11 cellular contexts compared by ENCODE assay signal in the genomic region with DNA sequence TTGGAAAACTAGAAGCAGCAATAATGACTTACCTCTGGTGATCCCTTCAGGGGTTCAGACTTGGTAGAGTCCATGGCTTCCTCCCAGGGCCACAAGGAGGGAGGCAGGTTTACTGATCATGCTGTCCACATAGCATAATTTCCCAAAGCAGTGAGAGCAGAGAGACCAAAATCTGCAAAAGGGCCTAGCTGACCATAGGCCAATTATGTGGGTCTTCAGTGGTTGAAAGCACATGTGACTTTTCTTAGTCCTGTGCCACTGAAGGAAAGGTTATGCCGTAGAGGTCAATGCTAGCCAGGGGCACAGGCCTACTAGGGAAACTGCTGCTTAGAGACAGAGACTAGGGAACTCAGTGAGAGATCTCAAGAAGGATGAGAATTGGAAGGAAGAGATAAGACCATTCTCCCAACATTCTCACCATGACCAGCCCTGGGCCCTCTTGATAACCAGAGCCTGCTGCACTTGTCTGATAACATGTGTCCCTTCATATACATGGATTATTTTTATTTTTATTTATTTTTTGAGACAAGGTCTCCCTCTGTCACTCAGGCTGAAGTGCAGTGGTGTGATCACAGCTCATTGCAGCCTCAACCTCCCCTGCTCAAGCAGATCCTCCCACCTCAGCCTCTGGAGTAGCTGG. TPM values are rescaled to one million over a fixed set of nuclear protein-coding genes. Genes with fewer than 3 reads are reported as not detected.
DNase-seq lines count a peak whose midpoint lies in the region; ATAC-seq, FAIRE-seq and TF ChIP-seq lines count a peak whose summit lies in the region.
"Had no signal": no experiment of that assay in that cellular context is flagged by ENCODE, and none has a peak within 500 bp of the region (broad histone marks: within the 10 kb centered on the region; RNA-seq: fewer than 3 reads in every experiment).

No MANE protein-coding gene starts in this region.

- no peak overlapping the region for H2AK5ac ChIP-seq in H1 (ENCODE audit: low read depth, low read length)

- TF ChIP-seq RAD21 in H1 (IDR thresholded peaks at IDR 0.05 in 1 of 2, conservative IDR thresholded peaks at IDR 0.05 in 1 of 2; ENCODE audit: low read depth in 2 of 2, low read length in 2 of 2): no peak

- no peak for DNase-seq in activated CD8-positive, alpha-beta memory T cell treated with anti-CD3 and anti-CD28 coated beads, Interleukin-2, amount 10 ng/mL, durations not matched to agents 7 days and 5 days
- no peak for DNase-seq in activated CD8-positive, alpha-beta memory T cell treated with anti-CD3 and anti-CD28 coated beads, Interleukin-2, amount 50 U/mL, for 48 hours
- DNase-seq in RWPE1 (ENCODE audit: low spot score): no peak
- DNase-seq in H1 (ENCODE audit: low read depth in 1 of 2, low spot score in 2 of 2): no peak
- DNase-seq in smooth muscle cell (lab: John Stamatoyannopoulos, UW; ENCODE audit: unreplicated experiment): no peak
- DNase-seq in NCI-H1930 (lab: John Stamatoyannopoulos, UW): no peak
- DNase-seq: NCI-H1694, SHP77 had no signal

- H3K14ac ChIP-seq in H1 (ENCODE audit: insufficient read length): no peak overlapping the region

- H3K4me3 Mint-ChIP-seq in activated CD8-positive, alpha-beta memory T cell treated with anti-CD3 and anti-CD28 coated beads, Interleukin-2, amount 10 ng/mL, durations not matched to agents 7 days and 5 days: peak overlapping the region; percentile 46

- CTCF ChIA-PET in activated CD8-positive, alpha-beta memory T cell treated with anti-CD3 and anti-CD28 coated beads, Interleukin-2, amount 10 ng/mL, durations not matched to agents 7 days and 5 days (lab: Charles Lee): interaction anchor here (0.9 kb wide), 1 partner anchor 35 kb away, joined by 3 read pairs; no protein-coding TSS in a partner anchor
- CTCF ChIA-PET in RWPE1 (lab: Yijun Ruan, JAX) (interaction anchor here (0.6 to 0.7 kb wide), 2 partner anchors 444 to 610 kb away, joined by 3 to 4 read pairs; no protein-coding TSS in a partner anchor), H1 (lab: Charles Lee; ENCODE audit: partially characterized antibody) (no interaction called here)

- H3K23me2 ChIP-seq in H1 (ENCODE audit: low read depth, low read length): peaks cover 11% of the 10 kb centered on the region

- H3K27ac ChIP-seq in RWPE1 (peak overlapping the region; percentile 99), H1 (ENCODE audit: low read depth, low read length) (0 out of 2 replicates have a peak overlapping the region, but pooled peaks have one; percentile 34), smooth muscle cell (ENCODE audit: low read depth) (peak overlapping the region; percentile 95)

- peak overlapping the region; percentile 99 for H3K27ac Mint-ChIP-seq in activated CD8-positive, alpha-beta memory T cell treated with anti-CD3 and anti-CD28 coated beads, Interleukin-2, amount 10 ng/mL, durations not matched to agents 7 days and 5 days

- H3K56ac ChIP-seq in H1 (replicated peaks; ENCODE audit: insufficient read length, low read depth, low read length): no peak overlapping the region

- H4K5ac ChIP-seq in H1 (ENCODE audit: insufficient read length, low read depth, low read length): no peak overlapping the region

- TF ChIP-seq POLR2A in H1 (IDR thresholded peaks at IDR 0.05; ENCODE audit: control extremely low read depth in 1 of 2, low read depth in 2 of 2, low read length in 2 of 2): no peak

- no peak for ATAC-seq in activated CD8-positive, alpha-beta memory T cell treated with anti-CD3 and anti-CD28 coated beads, Interleukin-2, amount 10 ng/mL, durations not matched to agents 7 days and 5 days
- ATAC-seq in HG03354 (IDR thresholded peaks at IDR 0.05; ENCODE audit: poor library complexity, severe bottlenecking, unreplicated experiment) (no peak), GM18907 (IDR thresholded peaks at IDR 0.05; ENCODE audit: unreplicated experiment) (no peak)

- no peak overlapping the region; the same call in 1 of the 2 replicates for H2BK20ac ChIP-seq in H1 (ENCODE audit: low read length)

- peaks cover 15% of the 10 kb centered on the region for H3F3A ChIP-seq in smooth muscle cell (ENCODE audit: low read depth)

- H3K23ac ChIP-seq in H1 (ENCODE audit: insufficient read length): no peak overlapping the region

- H3K4me1 ChIP-seq in H1 (replicated peaks in 1 of 4; ENCODE audit: control insufficient read depth in 3 of 4, insufficient read depth in 4 of 4, low read length in 3 of 4) (peaks cover 0 to 9% (median 0%) of the 10 kb centered on the region in 4 experiments; a peak in 4 of 7 replicates), smooth muscle cell (ENCODE audit: low read depth) (peaks cover 12% of the 10 kb centered on the region)

- H4K20me1 ChIP-seq in H1 (replicated peaks in 1 of 2; ENCODE audit: control insufficient read depth in 1 of 2, insufficient read depth in 2 of 2, low read length in 2 of 2) (peaks cover 0 to 5% of the 10 kb centered on the region in 2 experiments), smooth muscle cell (ENCODE audit: low read depth) (no peaks in the 10 kb centered on the region)

- peaks cover 0 to 21% of the 10 kb centered on the region in 2 experiments; a peak in 3 of 4 replicates for H3K79me2 ChIP-seq in H1 (ENCODE audit: control insufficient read depth in 1 of 2, insufficient read depth in 2 of 2, low read length in 2 of 2)
- H3K79me2 ChIP-seq in smooth muscle cell (ENCODE audit: low read depth): peaks cover 29% of the 10 kb centered on the region

- H3K9ac ChIP-seq in H1 (replicated peaks in 1 of 4; ENCODE audit: extremely low read depth in 1 of 4, low read depth in 3 of 4, low read length in 3 of 4) (no peak overlapping the region), smooth muscle cell (ENCODE audit: low read depth) (no peak overlapping the region)

- peaks cover 8% of the 10 kb centered on the region for H3K79me1 ChIP-seq in H1 (ENCODE audit: low read depth, low read length)

- H3K18ac ChIP-seq in H1 (ENCODE audit: extremely low read depth, low read length): no peak overlapping the region

- no peak overlapping the region; a peak in 1 of 4 replicates for H3K4me2 ChIP-seq in H1 (ENCODE audit: insufficient read depth in 1 of 2, low read depth in 2 of 2, low read length in 2 of 2)
- H3K4me2 ChIP-seq in smooth muscle cell: no peak overlapping the region

- no peaks in the 10 kb centered on the region for H3K27me3 ChIP-seq in H1 (replicated peaks in 1 of 4; ENCODE audit: control insufficient read depth in 3 of 4, extremely low read depth in 1 of 4, insufficient read depth in 3 of 4, low read length in 3 of 4)
- H3K27me3 ChIP-seq in smooth muscle cell (ENCODE audit: low read depth): no peaks in the 10 kb centered on the region

- no peak for TF ChIP-seq CTCF in RWPE1 (conservative IDR thresholded peaks at IDR 0.05; ENCODE audit: low read depth)
- TF ChIP-seq CTCF in H1 (IDR thresholded peaks at IDR 0.05; ENCODE audit: control extremely low read depth in 1 of 3, insufficient read depth in 1 of 3, low read depth in 1 of 3, low read length in 3 of 3): no peak
- no peak for TF ChIP-seq CTCF in smooth muscle cell (IDR thresholded peaks at IDR 0.05; ENCODE audit: borderline replicate concordance, insufficient read depth, poor library complexity, severe bottlenecking)

- peak overlapping the region; percentile 55; the same call in 1 of the 2 replicates for H2BK12ac ChIP-seq in H1 (ENCODE audit: low read depth, low read length)

- H3K36me3 ChIP-seq in H1 (ENCODE audit: control insufficient read depth in 2 of 4, insufficient read depth in 4 of 4, low read length in 3 of 4) (peaks cover under 1 to 6% (median 2%) of the 10 kb centered on the region in 4 experiments; a peak in 5 of 8 replicates), smooth muscle cell (ENCODE audit: low read depth) (no peaks in the 10 kb centered on the region)

- 0 out of 2 replicates have a peak overlapping the region, but pooled peaks have one; percentile 6 for H4K8ac ChIP-seq in H1 (ENCODE audit: extremely low read depth, insufficient read depth, low read length)

- POLR2A ChIA-PET in RWPE1 (lab: Yijun Ruan, JAX; ENCODE audit: low non-redundant PET): interaction anchor here (0.6 kb wide), 1 partner anchor 616 kb away, joined by 4 read pairs; no protein-coding TSS in a partner anchor
- POLR2A ChIA-PET in H1 (lab: Charles Lee; ENCODE audit: partially characterized antibody): interaction anchor here (0.7 to 4.7 kb wide), 10 partner anchors 12 to 552 kb away, joined by 3 to 79 read pairs (median 8); partner anchors contain the start of genes RSPH9 and VEGFA

- peak overlapping the region; percentile 99 for H2BK15ac ChIP-seq in H1 (ENCODE audit: low read length)

- peak overlapping the region; percentile 83 for H3K4ac ChIP-seq in H1 (replicated peaks; ENCODE audit: insufficient read length, low read depth, low read length)

- no peak for TF ChIP-seq EP300 in H1 (IDR thresholded peaks at IDR 0.05; ENCODE audit: borderline replicate concordance in 1 of 2, low read depth in 2 of 2, low read length in 2 of 2)

- H2AFZ ChIP-seq in H1 (ENCODE audit: low read length) (peak overlapping the region; percentile 82; the same call in 1 of the 2 replicates), smooth muscle cell (ENCODE audit: low read depth) (no peak overlapping the region)

- no peaks in the 10 kb centered on the region for H3K9me3 Mint-ChIP-seq in activated CD8-positive, alpha-beta memory T cell treated with anti-CD3 and anti-CD28 coated beads, Interleukin-2, amount 10 ng/mL, durations not matched to agents 7 days and 5 days (ENCODE audit: low read depth)

- H2BK5ac ChIP-seq in H1 (ENCODE audit: low read depth, low read length): 0 out of 2 replicates have a peak overlapping the region, but pooled peaks have one; percentile 56

- no peak for FAIRE-seq in H1 (lab: Jason Lieb, UNC)
- FAIRE-seq: GM12891 had no signal

- H3K4me3 ChIP-seq in H1 (ENCODE audit: extremely low read depth in 1 of 4, insufficient read depth in 2 of 4, low read depth in 3 of 4, low read length in 4 of 4): no peak overlapping the region
- H3K4me3 ChIP-seq in smooth muscle cell: no peak overlapping the region

- H3K9me3 ChIP-seq in H1 (ENCODE audit: insufficient read depth in 2 of 2, low read depth in 1 of 2, low read length in 1 of 2): no peaks in the 10 kb centered on the region
- no peaks in the 10 kb centered on the region for H3K9me3 ChIP-seq in smooth muscle cell (replicated peaks; ENCODE audit: low read depth)

- H3K27me3 Mint-ChIP-seq in activated CD8-positive, alpha-beta memory T cell treated with anti-CD3 and anti-CD28 coated beads, Interleukin-2, amount 10 ng/mL, durations not matched to agents 7 days and 5 days: no peaks in the 10 kb centered on the region

- no peak overlapping the region for H2BK120ac ChIP-seq in H1 (replicated peaks; ENCODE audit: low read depth, low read length)

- no peak overlapping the region for H4K91ac ChIP-seq in H1 (replicated peaks; ENCODE audit: insufficient read length, low read length)

- H3K4me1 Mint-ChIP-seq in activated CD8-positive, alpha-beta memory T cell treated with anti-CD3 and anti-CD28 coated beads, Interleukin-2, amount 10 ng/mL, durations not matched to agents 7 days and 5 days: peaks cover 50% of the 10 kb centered on the region

- 87% methylated on average over 1 of the region's 1 CpG; no CpG with 5 or more reads in 1 of the 2 experiments for WGBS in H1 (ENCODE audit: extremely low coverage in 1 of 2, insufficient coverage in 1 of 2, insufficient read length in 1 of 2, insufficient replicate concordance in 2 of 2, low coverage in 1 of 2, low lambda C conversion rate in 2 of 2, missing lambda C conversion rate in 1 of 2), 2 experiments
- 100% methylated on average over 1 of the region's 1 CpG for WGBS in smooth muscle cell (ENCODE audit: low lambda C conversion rate)

- H3K36me3 Mint-ChIP-seq in activated CD8-positive, alpha-beta memory T cell treated with anti-CD3 and anti-CD28 coated beads, Interleukin-2, amount 10 ng/mL, durations not matched to agents 7 days and 5 days: peaks cover 23% of the 10 kb centered on the region

RNA-seq across cellular contexts. Expression of gene GTPBP2, which starts 2.0 kb away (rescaled TPM):
- total RNA-seq in activated CD8-positive, alpha-beta memory T cell treated with anti-CD3 and anti-CD28 coated beads, Interleukin-2, amount 10 ng/mL, durations not matched to agents 7 days and 5 days: 100 to 1,000 TPM; 117 to 130 TPM
- 52.5 and 58.3 TPM in 2 replicates for total RNA-seq in H1 (2021; fragmentation: NEBNext Ultra II Directional; extraction: Animal tissue kit (Norgen Biotek cat#: 25700))
- 86.1 and 88.3 TPM in 2 replicates for polyA plus RNA-seq in H1 (2011; rRNA removed)
- polyA plus RNA-seq in H1 (2011; cell fraction: cytosol; rRNA removed): 84.9 TPM
- 238 TPM for polyA plus RNA-seq in H1 (2011; cell fraction: nucleus; rRNA removed)
- polyA plus RNA-seq in H1 (2012, experiment 1 of 2): 60.0 to 72.8 TPM (median 65.5 TPM) in 4 replicates
- 37.8 TPM for polyA plus RNA-seq in H1 (2012, experiment 2 of 2)
- polyA plus RNA-seq in H1 (2013, experiment 1 of 2): 53.6 TPM
- 49.6 TPM for polyA plus RNA-seq in H1 (2013, experiment 2 of 2)
- 61.9 and 68.3 TPM in 2 replicates for polyA minus RNA-seq in H1 (2011; rRNA and poly(A)+ RNA removed)
- polyA minus RNA-seq in H1 (2011; cell fraction: cytosol; rRNA and poly(A)+ RNA removed): 27.6 TPM
- polyA minus RNA-seq in H1 (2011; cell fraction: nucleus; rRNA and poly(A)+ RNA removed): 71.3 TPM
- 53.7 and 56.0 TPM in 2 replicates for total RNA-seq in smooth muscle cell
- 18.3 and 23.4 TPM in 2 replicates for polyA plus RNA-seq in smooth muscle cell

RNA-seq across cellular contexts. Expression of gene MAD2L1BP, which starts 4.5 kb away (rescaled TPM):
- total RNA-seq in activated CD8-positive, alpha-beta memory T cell treated with anti-CD3 and anti-CD28 coated beads, Interleukin-2, amount 10 ng/mL, durations not matched to agents 7 days and 5 days: 10 to 100 TPM; 37.9 to 41.1 TPM
- 34.1 and 35.5 TPM in 2 replicates for total RNA-seq in H1 (2021; fragmentation: NEBNext Ultra II Directional; extraction: Animal tissue kit (Norgen Biotek cat#: 25700))
- polyA plus RNA-seq in H1 (2011; rRNA removed): 65.3 and 70.0 TPM in 2 replicates
- 57.7 TPM for polyA plus RNA-seq in H1 (2011; cell fraction: cytosol; rRNA removed)
- polyA plus RNA-seq in H1 (2011; cell fraction: nucleus; rRNA removed): 40.1 TPM
- 32.2 to 40.8 TPM (median 36.1 TPM) in 4 replicates for polyA plus RNA-seq in H1 (2012, experiment 1 of 2)
- 42.6 TPM for polyA plus RNA-seq in H1 (2012, experiment 2 of 2)
- 29.3 TPM for polyA plus RNA-seq in H1 (2013, experiment 1 of 2)
- polyA plus RNA-seq in H1 (2013, experiment 2 of 2): 27.1 TPM
- polyA minus RNA-seq in H1 (2011; rRNA and poly(A)+ RNA removed): 59.5 and 62.2 TPM in 2 replicates
- 16.1 TPM for polyA minus RNA-seq in H1 (2011; cell fraction: cytosol; rRNA and poly(A)+ RNA removed)
- polyA minus RNA-seq in H1 (2011; cell fraction: nucleus; rRNA and poly(A)+ RNA removed): 23.2 TPM
- 50.3 and 53.1 TPM in 2 replicates for total RNA-seq in smooth muscle cell
- 40.3 and 42.0 TPM in 2 replicates for polyA plus RNA-seq in smooth muscle cell

RNA-seq across cellular contexts. Expression of gene RSPH9, which starts 13.7 kb away (rescaled TPM):
- total RNA-seq in activated CD8-positive, alpha-beta memory T cell treated with anti-CD3 and anti-CD28 coated beads, Interleukin-2, amount 10 ng/mL, durations not matched to agents 7 days and 5 days: not detected
- 0.15 TPM in 1 of 2 replicates, not detected in the other for total RNA-seq in H1 (2021; fragmentation: NEBNext Ultra II Directional; extraction: Animal tissue kit (Norgen Biotek cat#: 25700))
- polyA plus RNA-seq in H1 (2011; rRNA removed) (0.23 and 0.25 TPM in 2 replicates), smooth muscle cell (2.5 and 3.4 TPM in 2 replicates)
- 0.23 TPM for polyA plus RNA-seq in H1 (2011; cell fraction: cytosol; rRNA removed)
- polyA plus RNA-seq in H1 (2011; cell fraction: nucleus; rRNA removed): 0.36 TPM
- polyA plus RNA-seq in H1 (2012, experiment 1 of 2): 0.73 to 0.93 TPM (median 0.80 TPM) in 4 replicates
- polyA plus RNA-seq in H1 (2012, experiment 2 of 2): 1.00 TPM
- 0.22 TPM for polyA plus RNA-seq in H1 (2013, experiment 1 of 2)
- polyA plus RNA-seq in H1 (2013, experiment 2 of 2): 0.15 TPM
- 0.06 and 0.22 TPM in 2 replicates for polyA minus RNA-seq in H1 (2011; rRNA and poly(A)+ RNA removed)
- polyA minus RNA-seq in H1 (2011; cell fraction: cytosol; rRNA and poly(A)+ RNA removed): not detected
- 0.30 TPM for polyA minus RNA-seq in H1 (2011; cell fraction: nucleus; rRNA and poly(A)+ RNA removed)
- total RNA-seq in smooth muscle cell: 0.76 and 1.9 TPM in 2 replicates

RNA-seq across cellular contexts. Expression of gene POLH, which starts 55.1 kb away (rescaled TPM):
- total RNA-seq in activated CD8-positive, alpha-beta memory T cell treated with anti-CD3 and anti-CD28 coated beads, Interleukin-2, amount 10 ng/mL, durations not matched to agents 7 days and 5 days: 10 to 100 TPM; 65.4 to 91.4 TPM
- 11.3 and 12.4 TPM in 2 replicates for total RNA-seq in H1 (2021; fragmentation: NEBNext Ultra II Directional; extraction: Animal tissue kit (Norgen Biotek cat#: 25700))
- polyA plus RNA-seq in H1 (2011; rRNA removed) (3.8 and 5.8 TPM in 2 replicates), smooth muscle cell (8.4 and 18.2 TPM in 2 replicates)
- polyA plus RNA-seq in H1 (2011; cell fraction: cytosol; rRNA removed): 4.9 TPM
- 5.2 TPM for polyA plus RNA-seq in H1 (2011; cell fraction: nucleus; rRNA removed)
- 7.0 to 16.1 TPM (median 8.4 TPM) in 4 replicates for polyA plus RNA-seq in H1 (2012, experiment 1 of 2)
- 2.7 TPM for polyA plus RNA-seq in H1 (2012, experiment 2 of 2)
- polyA plus RNA-seq in H1 (2013, experiment 1 of 2): 2.4 TPM
- polyA plus RNA-seq in H1 (2013, experiment 2 of 2): 2.7 TPM
- polyA minus RNA-seq in H1 (2011; rRNA and poly(A)+ RNA removed): 10.0 and 22.0 TPM in 2 replicates
- polyA minus RNA-seq in H1 (2011; cell fraction: cytosol; rRNA and poly(A)+ RNA removed): 5.9 TPM
- 12.7 TPM for polyA minus RNA-seq in H1 (2011; cell fraction: nucleus; rRNA and poly(A)+ RNA removed)
- 13.3 and 16.8 TPM in 2 replicates for total RNA-seq in smooth muscle cell

RNA-seq across cellular contexts. Expression of gene XPO5, which starts 55.3 kb away (rescaled TPM):
- total RNA-seq in activated CD8-positive, alpha-beta memory T cell treated with anti-CD3 and anti-CD28 coated beads, Interleukin-2, amount 10 ng/mL, durations not matched to agents 7 days and 5 days: 100 to 1,000 TPM in 1 of 2 experiments, 10 to 100 TPM in 1; 83.2 to 105 TPM
- total RNA-seq in H1 (2021; fragmentation: NEBNext Ultra II Directional; extraction: Animal tissue kit (Norgen Biotek cat#: 25700)): 95.7 and 101 TPM in 2 replicates
- polyA plus RNA-seq in H1 (2011; rRNA removed) (62.2 and 80.6 TPM in 2 replicates), smooth muscle cell (10.9 and 11.7 TPM in 2 replicates)
- polyA plus RNA-seq in H1 (2011; cell fraction: cytosol; rRNA removed): 83.3 TPM
- polyA plus RNA-seq in H1 (2011; cell fraction: nucleus; rRNA removed): 120 TPM
- polyA plus RNA-seq in H1 (2012, experiment 1 of 2): 64.9 to 77.3 TPM (median 75.1 TPM) in 4 replicates
- 18.4 TPM for polyA plus RNA-seq in H1 (2012, experiment 2 of 2)
- 52.4 TPM for polyA plus RNA-seq in H1 (2013, experiment 1 of 2)
- 45.8 TPM for polyA plus RNA-seq in H1 (2013, experiment 2 of 2)
- 156 and 234 TPM in 2 replicates for polyA minus RNA-seq in H1 (2011; rRNA and poly(A)+ RNA removed)
- polyA minus RNA-seq in H1 (2011; cell fraction: cytosol; rRNA and poly(A)+ RNA removed): 49.3 TPM
- 83.0 TPM for polyA minus RNA-seq in H1 (2011; cell fraction: nucleus; rRNA and poly(A)+ RNA removed)
- 20.0 and 31.9 TPM in 2 replicates for total RNA-seq in smooth muscle cell

Comparison
In these comparisons a context has a peak if more than half of its experiments do, and no peak if none do; other contexts are left out.
1. H3K27ac ChIP-seq: peak in every context shown above with its lines; median percentile 99 in RWPE1; 95 in smooth muscle cell; 34 in H1.